In genomic region chr12:119687344-119687865, GRCh38 we compare ENCODE assay signal across 21 cellular contexts. TPM values are rescaled to one million over a fixed set of nuclear protein-coding genes. Genes with fewer than 3 reads are reported as not detected.
A peak's percentile ranks its signal among the peaks of the same experiment; 100 is the strongest.
DNase-seq lines count a peak whose midpoint lies in the region; ATAC-seq lines count a peak whose summit lies in the region.
"Had no signal": no experiment of that assay in that cellular context is flagged by ENCODE, and none has a peak within 500 bp of the region (broad histone marks: within the 10 kb centered on the region; RNA-seq: fewer than 3 reads in every experiment).

No MANE protein-coding gene starts in this region.

- intact Hi-C loops in left ventricle myocardium superior (cut with micrococcal nuclease) (no loop called here), right cardiac atrium (cut with DNase I) (no loop called here)

- DNase-seq in left ventricle myocardium superior (no peak), right cardiac atrium (no peak), left kidney (ENCODE audit: low read depth, low spot score) (peak; percentile 65)
- DNase-seq: AML-193, DMS79, H9, IMR-90, NCI-H1417 treated with DMSO at 0.1 percent for 48 hours, NCI-H187 treated with DMSO at 0.1 percent for 48 hours, NCI-H2227 treated with DMSO at 0.1 percent for 48 hours, NCI-H524, NCI-H82, PC-3 had no signal

- H3K27ac ChIP-seq in right cardiac atrium (ENCODE audit: low read length) (no peak overlapping the region), duodenal mucosa (ENCODE audit: low read depth, low read length) (peak overlapping the region; percentile 53), temporal lobe (ENCODE audit: low read depth, low read length) (peak overlapping the region; percentile 23)
- H3K27ac ChIP-seq: 22Rv1, C4-2B, HL-60 had no signal

- H3K4me3 ChIP-seq in right cardiac atrium (ENCODE audit: low read length), result no peak overlapping the region
- no peak overlapping the region for H3K4me3 ChIP-seq in duodenal mucosa (ENCODE audit: low read depth in 1 of 2, low read length in 2 of 2)

- H3K36me3 ChIP-seq in duodenal mucosa (ENCODE audit: control insufficient read depth in 1 of 2, insufficient read depth in 2 of 2, low read length in 2 of 2), result no peaks in the 10 kb centered on the region

- H3K4me1 ChIP-seq in right cardiac atrium (ENCODE audit: control insufficient read depth, insufficient read depth, low read length), result no peaks in the 10 kb centered on the region
- H3K4me1 ChIP-seq in duodenal mucosa (ENCODE audit: control insufficient read depth in 1 of 2, insufficient read depth in 2 of 2, low read length in 2 of 2), result peaks cover 71 to 83% of the 10 kb centered on the region in 2 donors

- WGBS in right cardiac atrium, result 63% methylated on average over 15 of the region's 15 CpGs

- ATAC-seq in left ventricle myocardium superior, result peak; percentile 28
- no peak for ATAC-seq in right cardiac atrium
- no peak for ATAC-seq in GM21447 (IDR thresholded peaks at IDR 0.05; ENCODE audit: unreplicated experiment)
- no peak for ATAC-seq in HG02970 (IDR thresholded peaks at IDR 0.05; ENCODE audit: low FRiP score, unreplicated experiment)
- ATAC-seq in GM18909 (IDR thresholded peaks at IDR 0.05; ENCODE audit: poor library complexity, unreplicated experiment), result no peak
- ATAC-seq: PC-3 had no signal

- H3K27me3 ChIP-seq in right cardiac atrium (ENCODE audit: control insufficient read depth, insufficient read depth) (no peaks in the 10 kb centered on the region), duodenal mucosa (ENCODE audit: control insufficient read depth in 1 of 2, insufficient read depth in 2 of 2, low read length in 2 of 2) (no peaks in the 10 kb centered on the region)

- H3K9ac ChIP-seq in duodenal mucosa (ENCODE audit: low read depth in 1 of 2, low read length in 2 of 2), result no peak overlapping the region

- no peaks in the 10 kb centered on the region for H3K9me3 ChIP-seq in right cardiac atrium (ENCODE audit: control insufficient read depth, low read length)
- H3K9me3 ChIP-seq in duodenal mucosa (ENCODE audit: control insufficient read depth in 1 of 2, low read length in 2 of 2), result no peaks in the 10 kb centered on the region

RNA-seq across cellular contexts. Expression of gene PRKAB1, which starts 19.5 kb away (rescaled TPM):
- total RNA-seq in left ventricle myocardium superior (12.1 TPM), right cardiac atrium (10 to 100 TPM in 3 of 4 donors, 1 to 10 TPM in 1; 9.8 to 16.3 (median 14.1) TPM), temporal lobe (14.0 TPM)
- 10.5 TPM for polyA plus RNA-seq in right cardiac atrium
